In genomic region chr19:47273313-47274070, GRCh38 we compare ENCODE assay signal across 8 cellular contexts. TPM values are rescaled to one million over a fixed set of nuclear protein-coding genes. Genes with fewer than 3 reads are reported as not detected.
DNase-seq lines count a peak whose midpoint lies in the region; ATAC-seq and TF ChIP-seq lines count a peak whose summit lies in the region.

No MANE protein-coding gene starts in this region.

- peak overlapping the region; percentile 99 for H3K27ac Mint-ChIP-seq in activated CD8-positive, alpha-beta T cell treated with anti-CD3 and anti-CD28 coated beads for 36 hours

- ATAC-seq in HG03457 (IDR thresholded peaks at IDR 0.05; ENCODE audit: unreplicated experiment), result peak; percentile 37
- peak; percentile 69 for ATAC-seq in activated CD8-positive, alpha-beta T cell treated with anti-CD3 and anti-CD28 coated beads for 36 hours

- peak overlapping the region; percentile 95 for H3K4me2 ChIP-seq in BLaER1

- peaks cover 10% of the 10 kb centered on the region for H3K36me3 Mint-ChIP-seq in activated CD8-positive, alpha-beta T cell treated with anti-CD3 and anti-CD28 coated beads for 36 hours (ENCODE audit: low read depth)

- peaks cover 16% of the 10 kb centered on the region for H3K27me3 ChIP-seq in BLaER1

- TF ChIP-seq CTCF in activated CD8-positive, alpha-beta T cell treated with anti-CD3 and anti-CD28 coated beads for 36 hours (IDR thresholded peaks at IDR 0.05), result no peak

- peak overlapping the region; percentile 92 for H3K4me3 Mint-ChIP-seq in activated CD8-positive, alpha-beta T cell treated with anti-CD3 and anti-CD28 coated beads for 36 hours

- H3K4me1 ChIP-seq in BLaER1, result peaks cover 46% of the 10 kb centered on the region

- no peaks in the 10 kb centered on the region for H3K9me3 Mint-ChIP-seq in activated CD8-positive, alpha-beta T cell treated with anti-CD3 and anti-CD28 coated beads for 36 hours

- peak overlapping the region; percentile 74 for H3K4me3 ChIP-seq in BLaER1

- peak overlapping the region; percentile 78 for H3K9ac ChIP-seq in BLaER1

- peak overlapping the region; percentile 83 for H3K27ac ChIP-seq in BLaER1

- peaks cover 34% of the 10 kb centered on the region for H3K36me3 ChIP-seq in BLaER1

- H4K20me1 ChIP-seq in BLaER1, result peaks cover 22% of the 10 kb centered on the region

- DNase-seq in GM19240 (ENCODE audit: insufficient read length, low spot score), result peak; percentile 97
- DNase-seq in NCI-H82 (lab: John Stamatoyannopoulos, UW), result peak; percentile 96
- DNase-seq in activated CD8-positive, alpha-beta T cell treated with anti-CD3 and anti-CD28 coated beads for 36 hours, result peak; percentile 93
- DNase-seq in ecto neural progenitor cell (ENCODE audit: low spot score), result peak; percentile 94
- peak; percentile 89 to 90 for DNase-seq in lung microvascular endothelial cell (ENCODE audit: low read depth in 2 of 2)
- peak; percentile 70 to 91 (median 76) for DNase-seq in stimulated activated CD4-positive, alpha-beta T cell treated with anti-CD3 and anti-CD28 coated beads, TNF-alpha, amount 100 ng/mL, for 24 hours (ENCODE audit: low read depth in 3 of 3)

- H3K27me3 Mint-ChIP-seq in activated CD8-positive, alpha-beta T cell treated with anti-CD3 and anti-CD28 coated beads for 36 hours, result no peaks in the 10 kb centered on the region

- POLR2A ChIA-PET in activated CD8-positive, alpha-beta T cell treated with anti-CD3 and anti-CD28 coated beads for 36 hours (lab: Charles Lee), result interaction anchor here (1.1 to 3.9 kb wide), 7 partner anchors 9 to 155 kb away, joined by 3 to 33 read pairs (median 4); partner anchors contain the start of gene CCDC9

- peaks cover 26% of the 10 kb centered on the region for H3K4me1 Mint-ChIP-seq in activated CD8-positive, alpha-beta T cell treated with anti-CD3 and anti-CD28 coated beads for 36 hours (ENCODE audit: low read depth)

- intact Hi-C loops in activated CD8-positive, alpha-beta T cell treated with anti-CD3 and anti-CD28 coated beads for 36 hours (cut with micrococcal nuclease), result loop anchor here (2.0 kb wide), 1 partner anchor 17 kb away; the partner anchor contains the start of gene CCDC9

- H3K9me3 ChIP-seq in BLaER1, result no peaks in the 10 kb centered on the region

- CTCF ChIA-PET in activated CD8-positive, alpha-beta T cell treated with anti-CD3 and anti-CD28 coated beads for 36 hours (lab: Charles Lee), result interaction anchor here (1.0 to 3.7 kb wide), 3 partner anchors 12 to 29 kb away, joined by 6 to 22 read pairs (median 10); no protein-coding TSS in a partner anchor

RNA-seq across cellular contexts. Expression of gene INAFM1, which starts 1.2 kb away (rescaled TPM):
- 10 to 100 TPM; 11.4 to 12.7 TPM for total RNA-seq in activated CD8-positive, alpha-beta T cell treated with anti-CD3 and anti-CD28 coated beads for 36 hours
- total RNA-seq in lung microvascular endothelial cell, result 0.65 and 1.2 TPM in 2 replicates

RNA-seq across cellular contexts. Expression of gene CCDC9, which starts 17.2 kb away (rescaled TPM):
- total RNA-seq in activated CD8-positive, alpha-beta T cell treated with anti-CD3 and anti-CD28 coated beads for 36 hours, result 10 to 100 TPM; 24.4 to 27.0 TPM
- total RNA-seq in lung microvascular endothelial cell, result 3.3 and 4.6 TPM in 2 replicates

RNA-seq across cellular contexts. Expression of gene C5AR1, which starts 36.2 kb away (rescaled TPM):
- 1 to 10 TPM in 1 of 2 experiments, under 1 TPM in 1; 0.65 to 2.2 TPM for total RNA-seq in activated CD8-positive, alpha-beta T cell treated with anti-CD3 and anti-CD28 coated beads for 36 hours
- total RNA-seq in lung microvascular endothelial cell, result not detected in 2 replicates

RNA-seq across cellular contexts. Expression of gene BBC3, which starts 42.5 kb away (rescaled TPM):
- 10 to 100 TPM; 23.2 to 26.2 TPM for total RNA-seq in activated CD8-positive, alpha-beta T cell treated with anti-CD3 and anti-CD28 coated beads for 36 hours
- 16.5 and 21.4 TPM in 2 replicates for total RNA-seq in lung microvascular endothelial cell

RNA-seq across cellular contexts. Expression of gene C5AR2, which starts 58.5 kb away (rescaled TPM):
- under 1 TPM in 1 of 2 experiments, not detected in 1; 0.18 TPM for total RNA-seq in activated CD8-positive, alpha-beta T cell treated with anti-CD3 and anti-CD28 coated beads for 36 hours
- total RNA-seq in lung microvascular endothelial cell, result under 0.01 TPM in 2 replicates

Comparison
In these comparisons a context has a peak if more than half of its experiments do, and no peak if none do; other contexts are left out.
1. Peak in every context shown above with its lines: DNase-seq, ATAC-seq, H3K4me3 ChIP-seq and H3K27ac ChIP-seq.